In the genomic region with DNA sequence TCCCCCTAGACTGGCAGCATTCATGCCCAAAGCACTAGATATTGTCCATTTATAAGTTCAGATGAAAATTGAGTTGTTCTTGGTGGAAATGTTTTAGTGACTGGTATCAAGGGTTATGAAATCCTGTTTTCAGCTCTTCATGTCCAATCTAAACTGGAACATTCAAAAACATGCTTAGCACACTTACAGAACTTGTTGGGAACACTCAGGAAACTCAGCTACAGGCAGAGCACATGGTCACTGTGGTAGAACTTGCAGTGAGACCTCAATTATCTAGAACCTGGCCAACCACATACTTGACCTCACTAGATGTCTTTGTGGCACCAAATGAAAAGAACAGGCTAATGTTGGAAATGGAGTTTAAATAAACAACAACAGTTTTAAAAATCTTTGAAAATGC, we compare ENCODE assay signal across 28 cellular contexts.
A peak's percentile ranks its signal among the peaks of the same experiment; 100 is the strongest.
DNase-seq lines count a peak whose midpoint lies in the region; TF ChIP-seq lines count a peak whose summit lies in the region.
"Had no signal": no experiment of that assay in that cellular context is flagged by ENCODE, and none has a peak within 500 bp of the region (broad histone marks: within the 10 kb centered on the region; RNA-seq: fewer than 3 reads in every experiment).

No MANE protein-coding gene starts in this region.

- peaks cover 37% of the 10 kb centered on the region for H3K4me1 Mint-ChIP-seq in endodermal cell

- 0 out of 2 replicates have a peak, but pooled peaks cover 8% of the 10 kb centered on the region for H3F3A ChIP-seq in OCI-LY1 (ENCODE audit: insufficient read depth, low read length)

- intact Hi-C loops in sigmoid colon (cut with DNase I): no loop called here

- H3K4me3 ChIP-seq in ACC112 (ENCODE audit: low read depth, low read length): no peak overlapping the region
- peak overlapping the region; percentile 43 for H3K4me3 ChIP-seq in OCI-LY1 (ENCODE audit: low read depth, low read length, poor library complexity, severe bottlenecking)
- no peak overlapping the region for H3K4me3 ChIP-seq in coronary artery
- no peak overlapping the region for H3K4me3 ChIP-seq in sigmoid colon
- no peak overlapping the region for H3K4me3 ChIP-seq in Peyer's patch
- no peak overlapping the region for H3K4me3 ChIP-seq in endodermal cell (ENCODE audit: low read length)
- H3K4me3 ChIP-seq: cardiac muscle cell had no signal

- peak overlapping the region; percentile 59 for H3K4me2 ChIP-seq in OCI-LY1 (ENCODE audit: low read length)

- H3K36me3 Mint-ChIP-seq in endodermal cell (ENCODE audit: low read depth): peaks cover 6% of the 10 kb centered on the region

- H3K27ac ChIP-seq in ACC112 (ENCODE audit: low read depth, low read length) (peak overlapping the region; percentile 23), OCI-LY1 (ENCODE audit: low read depth, low read length, poor library complexity, severe bottlenecking) (peak overlapping the region; percentile 99), coronary artery (peak overlapping the region; percentile 14 to 66), sigmoid colon (no peak overlapping the region), Peyer's patch (no peak overlapping the region), endodermal cell (ENCODE audit: low read depth, low read length) (no peak overlapping the region)
- H3K27ac ChIP-seq: cardiac muscle cell, foreskin keratinocyte, WERI-Rb-1 had no signal

- H3K27ac Mint-ChIP-seq in endodermal cell: no peak overlapping the region
- H3K27ac Mint-ChIP-seq: activated CD8-positive, alpha-beta memory T cell treated with anti-CD3 and anti-CD28 coated beads, Interleukin-2, amount 10 ng/mL, durations not matched to agents 7 days and 5 days; activated naive CD4-positive, alpha-beta T cell treated with anti-CD3 and anti-CD28 coated beads, Interleukin-2, amount 10 ng/mL, durations not matched to agents 7 days and 5 days; type B pancreatic cell had no signal

- TF ChIP-seq EP300 in sigmoid colon (IDR thresholded peaks at IDR 0.05): no peak

- TF ChIP-seq POLR2A in sigmoid colon (IDR thresholded peaks at IDR 0.05) (no peak), Peyer's patch (IDR thresholded peaks at IDR 0.05) (no peak)

- peaks cover 29% of the 10 kb centered on the region for H3K4me1 ChIP-seq in ACC112 (ENCODE audit: control insufficient read depth, insufficient read depth, low read length, unreplicated experiment)
- H3K4me1 ChIP-seq in OCI-LY1 (ENCODE audit: insufficient read depth, low read length, severe bottlenecking): peaks cover 67% of the 10 kb centered on the region
- H3K4me1 ChIP-seq in sigmoid colon: peaks cover 0 to 27% (median 19%) of the 10 kb centered on the region in 4 donors
- peaks cover 0 to 27% (median 4%) of the 10 kb centered on the region in 4 donors for H3K4me1 ChIP-seq in Peyer's patch
- peaks cover 33% of the 10 kb centered on the region for H3K4me1 ChIP-seq in endodermal cell (ENCODE audit: control insufficient read depth, insufficient read depth, low read length)

- H3K9me3 ChIP-seq in OCI-LY1 (ENCODE audit: low read length) (no peaks in the 10 kb centered on the region), sigmoid colon (no peaks in the 10 kb centered on the region), Peyer's patch (no peaks in the 10 kb centered on the region), endodermal cell (ENCODE audit: control insufficient read depth, low read length) (peaks cover 8% of the 10 kb centered on the region)

- H3K79me2 ChIP-seq in ACC112 (ENCODE audit: control insufficient read depth, insufficient read depth, low read length, unreplicated experiment): peaks cover 80% of the 10 kb centered on the region
- peaks cover 12% of the 10 kb centered on the region; the same call in 1 of the 2 replicates for H3K79me2 ChIP-seq in OCI-LY1 (ENCODE audit: insufficient read depth, low read length)

- no peaks in the 10 kb centered on the region for H3K27me3 ChIP-seq in ACC112 (ENCODE audit: insufficient read depth, low read length)
- H3K27me3 ChIP-seq in OCI-LY1 (ENCODE audit: insufficient read depth, low read length): no peaks in the 10 kb centered on the region
- no peaks in the 10 kb centered on the region for H3K27me3 ChIP-seq in sigmoid colon
- no peaks in the 10 kb centered on the region for H3K27me3 ChIP-seq in Peyer's patch
- no peaks in the 10 kb centered on the region for H3K27me3 ChIP-seq in endodermal cell (ENCODE audit: control insufficient read depth, insufficient read depth, low read length, poor library complexity, severe bottlenecking)
- H3K27me3 ChIP-seq: cardiac muscle cell, foreskin keratinocyte had no signal

- H3K9ac ChIP-seq in OCI-LY1 (ENCODE audit: low read length) (peak overlapping the region; percentile 77), endodermal cell (ENCODE audit: extremely low read depth, low read length, poor library complexity, severe bottlenecking) (no peak overlapping the region)

- peaks cover 5% of the 10 kb centered on the region for H3K9me3 Mint-ChIP-seq in endodermal cell
- H3K9me3 Mint-ChIP-seq: effector memory CD8-positive, alpha-beta T cell; type B pancreatic cell had no signal

- DNase-seq in coronary artery (ENCODE audit: low spot score): no peak
- peak; percentile 26 for DNase-seq in sigmoid colon
- DNase-seq in Peyer's patch: no peak
- no peak for DNase-seq in endodermal cell
- DNase-seq in DMS79 (lab: John Stamatoyannopoulos, UW): no peak
- no peak for DNase-seq in 8988T
- DNase-seq: activated CD8-positive, alpha-beta memory T cell treated with anti-CD3 and anti-CD28 coated beads, Interleukin-2, amount 10 ng/mL, durations not matched to agents 7 days and 5 days; activated naive CD4-positive, alpha-beta T cell treated with anti-CD3 and anti-CD28 coated beads, Interleukin-2, amount 10 ng/mL, durations not matched to agents 7 days and 5 days; cortex of kidney; effector memory CD8-positive, alpha-beta T cell; foreskin keratinocyte; HCEC 1CT; hippocampal formation; Karpas-422; left colon; mesendoderm; NCI-H1417 treated with DMSO at 0.1 percent for 48 hours; NCI-H2081; NCI-H226; NCI-H69; nucleus accumbens; T-helper 9 cell; WERI-Rb-1 had no signal

- peaks cover 15% of the 10 kb centered on the region for H3K27me3 Mint-ChIP-seq in endodermal cell (ENCODE audit: insufficient read depth)
- H3K27me3 Mint-ChIP-seq: activated CD8-positive, alpha-beta memory T cell treated with anti-CD3 and anti-CD28 coated beads, Interleukin-2, amount 10 ng/mL, durations not matched to agents 7 days and 5 days; activated naive CD4-positive, alpha-beta T cell treated with anti-CD3 and anti-CD28 coated beads, Interleukin-2, amount 10 ng/mL, durations not matched to agents 7 days and 5 days; effector memory CD8-positive, alpha-beta T cell; type B pancreatic cell had no signal

- no peaks in the 10 kb centered on the region for H4K20me1 ChIP-seq in OCI-LY1 (ENCODE audit: insufficient read depth, low read length)

- H3K4me3 Mint-ChIP-seq in endodermal cell: no peak overlapping the region
- H3K4me3 Mint-ChIP-seq: activated CD8-positive, alpha-beta memory T cell treated with anti-CD3 and anti-CD28 coated beads, Interleukin-2, amount 10 ng/mL, durations not matched to agents 7 days and 5 days; activated naive CD4-positive, alpha-beta T cell treated with anti-CD3 and anti-CD28 coated beads, Interleukin-2, amount 10 ng/mL, durations not matched to agents 7 days and 5 days; CD14-positive monocyte; effector memory CD8-positive, alpha-beta T cell; type B pancreatic cell had no signal

- H3K9me2 ChIP-seq in OCI-LY1 (ENCODE audit: low read depth, low read length): no peaks in the 10 kb centered on the region

- TF ChIP-seq CTCF in OCI-LY1 (IDR thresholded peaks at IDR 0.05; ENCODE audit: low read length) (no peak), coronary artery (IDR thresholded peaks at IDR 0.05) (no peak), sigmoid colon (IDR thresholded peaks at IDR 0.05) (no peak), Peyer's patch (IDR thresholded peaks at IDR 0.05) (no peak), endodermal cell (conservative IDR thresholded peaks at IDR 0.05) (no peak)

- H3K36me3 ChIP-seq in ACC112 (ENCODE audit: insufficient read depth, low read length): peaks cover 41% of the 10 kb centered on the region
- H3K36me3 ChIP-seq in OCI-LY1 (ENCODE audit: insufficient read depth, low read length): peaks cover 21% of the 10 kb centered on the region
- H3K36me3 ChIP-seq in sigmoid colon: no peaks in the 10 kb centered on the region
- H3K36me3 ChIP-seq in Peyer's patch: peaks cover 0 to 4% (median 0%) of the 10 kb centered on the region in 3 donors
- H3K36me3 ChIP-seq in endodermal cell (ENCODE audit: control insufficient read depth, insufficient read depth, low read length): peaks cover 7% of the 10 kb centered on the region
- H3K36me3 ChIP-seq: cardiac muscle cell, WERI-Rb-1 had no signal

- no peak overlapping the region for H2AFZ ChIP-seq in ACC112 (ENCODE audit: low read length, unreplicated experiment)
- no peak overlapping the region for H2AFZ ChIP-seq in OCI-LY1 (ENCODE audit: low read length)

Comparison
In these comparisons a context has a peak if more than half of its experiments do, and no peak if none do; other contexts are left out.
1. H3K27ac ChIP-seq: peak in ACC112 (single experiment), OCI-LY1 (single experiment) and coronary artery (2 of 2); none in sigmoid colon (0 of 4), Peyer's patch (0 of 4) and endodermal cell (single experiment).